ENCODE assay signal across 12 cellular contexts in genomic region chr1:241638091-241638682, GRCh38. TPM values are rescaled to one million over a fixed set of nuclear protein-coding genes. Genes with fewer than 3 reads are reported as not detected.
DNase-seq lines count a peak whose midpoint lies in the region; ATAC-seq and TF ChIP-seq lines count a peak whose summit lies in the region.
"Had no signal": no experiment of that assay in that cellular context is flagged by ENCODE, and none has a peak within 500 bp of the region (broad histone marks: within the 10 kb centered on the region; RNA-seq: fewer than 3 reads in every experiment).

No MANE protein-coding gene starts in this region.

- H2AFZ ChIP-seq in PC-9 = no peak overlapping the region

- H3K79me2 ChIP-seq in PC-9 (ENCODE audit: low read depth) = peaks cover 63% of the 10 kb centered on the region

- DNase-seq in SIG-M5 treated with dmso at 0.1 percent for 504 hours (lab: John Stamatoyannopoulos, UW; ENCODE audit: unreplicated experiment) (peak; percentile 58), SIG-M5 (lab: John Stamatoyannopoulos, UW) (no peak), PC-9 (no peak), epithelial cell of esophagus (ENCODE audit: low read depth) (no peak), osteocyte (ENCODE audit: extremely low spot score, unreplicated experiment) (no peak), NOMO-1 treated with dmso at 0.1 percent for 144 hours (lab: John Stamatoyannopoulos, UW; ENCODE audit: unreplicated experiment) (no peak), left lobe of liver (ENCODE audit: low spot score) (no peak)
- DNase-seq: NCI-H1436, T1000 had no signal

- peaks cover 46% of the 10 kb centered on the region for H3K4me1 ChIP-seq in PC-9 (replicated peaks; ENCODE audit: insufficient read depth)

- CTCF ChIA-PET in PC-9 (lab: Charles Lee) = interaction anchor here (0.5 to 0.6 kb wide), 2 partner anchors 111 to 788 kb away, joined by 5 to 6 read pairs; no protein-coding TSS in a partner anchor

- peak overlapping the region; percentile 76 for H3K27ac Mint-ChIP-seq in osteocyte (ENCODE audit: unreplicated experiment)

- peaks cover 14% of the 10 kb centered on the region for H3K36me3 Mint-ChIP-seq in osteocyte (ENCODE audit: unreplicated experiment)

- no peaks in the 10 kb centered on the region for H3K9me2 ChIP-seq in PC-9 (ENCODE audit: insufficient read depth)

- H3K4me3 Mint-ChIP-seq in osteocyte (ENCODE audit: unreplicated experiment) = peak overlapping the region; percentile 85

- H3K4me2 ChIP-seq in PC-9 = peak overlapping the region; percentile 100

- intact Hi-C loops in PC-9 (cut with micrococcal nuclease; ENCODE audit: unreplicated experiment) = loop anchor here (1.0 kb wide), 1 partner anchor 199 kb away; no protein-coding TSS in a partner anchor

- POLR2A ChIA-PET in PC-9 (lab: Charles Lee; ENCODE audit: unreplicated experiment) = interaction anchor here (0.7 kb wide), 1 partner anchor 48 kb away, joined by 3 read pairs; no protein-coding TSS in a partner anchor

- H3K9me3 ChIP-seq in PC-9 (ENCODE audit: insufficient read depth, low read depth) = peaks cover 2% of the 10 kb centered on the region; the same call in 1 of the 2 replicates

- peaks cover 44% of the 10 kb centered on the region for H3K4me1 Mint-ChIP-seq in osteocyte (ENCODE audit: unreplicated experiment)

- peak overlapping the region; percentile 68; the same call in 1 of the 2 replicates for H3K27ac ChIP-seq in PC-9

- H3K4me3 ChIP-seq in PC-9 (peak overlapping the region; percentile 78), epithelial cell of esophagus (ENCODE audit: low read length) (peak overlapping the region; percentile 93)

- TF ChIP-seq CTCF in PC-9 (conservative IDR thresholded peaks at IDR 0.05) = no peak
- no peak for TF ChIP-seq CTCF in epithelial cell of esophagus (IDR thresholded peaks at IDR 0.05; ENCODE audit: insufficient read depth, low read depth, low read length, missing control alignments)
- no peak for TF ChIP-seq CTCF in osteocyte (IDR thresholded peaks at IDR 0.05)

- ATAC-seq in left lobe of liver = no peak
- ATAC-seq in GM18502 (IDR thresholded peaks at IDR 0.05; ENCODE audit: poor library complexity, unreplicated experiment) = no peak

- H3K27me3 ChIP-seq in PC-9 (ENCODE audit: insufficient read depth, low read depth) = no peaks in the 10 kb centered on the region

- BruUV-seq in PC-9 (replicated peaks; lab: Mats Ljungman, UMichigan) = no TSS peak

- peaks cover 27% of the 10 kb centered on the region for H3K36me3 ChIP-seq in PC-9 (ENCODE audit: low read depth)

- H3K27me3 Mint-ChIP-seq in osteocyte (ENCODE audit: unreplicated experiment) = no peaks in the 10 kb centered on the region

- no peaks in the 10 kb centered on the region for H4K20me1 ChIP-seq in PC-9 (ENCODE audit: insufficient read depth)

- no peaks in the 10 kb centered on the region for H3K9me3 Mint-ChIP-seq in osteocyte (ENCODE audit: unreplicated experiment)

- H3F3A ChIP-seq in PC-9 (ENCODE audit: insufficient read depth, low read depth) = peaks cover 37% of the 10 kb centered on the region

RNA-seq across cellular contexts. Expression of gene CHML, which starts 2.0 kb away (rescaled TPM):
- 34.6 and 47.8 TPM in 2 replicates for total RNA-seq in PC-9 (2021)
- 12.7 and 14.2 TPM in 2 replicates for total RNA-seq in osteocyte
- 2.1 TPM for total RNA-seq in left lobe of liver

RNA-seq across cellular contexts. Expression of gene OPN3, which starts 2.0 kb away (rescaled TPM):
- 53.2 and 62.7 TPM in 2 replicates for total RNA-seq in PC-9 (2021)
- 15.3 and 15.8 TPM in 2 replicates for total RNA-seq in osteocyte
- total RNA-seq in left lobe of liver = 15.3 TPM

RNA-seq across cellular contexts. Expression of gene WDR64, which starts 13.9 kb away (rescaled TPM):
- total RNA-seq in PC-9 (2021) (not detected in 2 replicates), osteocyte (not detected in 2 replicates), left lobe of liver (0.40 TPM)
- total RNA-seq: A172, lower leg skin had no signal
